Comparison of ENCODE assay signal across 1 cellular context in the genomic region with DNA sequence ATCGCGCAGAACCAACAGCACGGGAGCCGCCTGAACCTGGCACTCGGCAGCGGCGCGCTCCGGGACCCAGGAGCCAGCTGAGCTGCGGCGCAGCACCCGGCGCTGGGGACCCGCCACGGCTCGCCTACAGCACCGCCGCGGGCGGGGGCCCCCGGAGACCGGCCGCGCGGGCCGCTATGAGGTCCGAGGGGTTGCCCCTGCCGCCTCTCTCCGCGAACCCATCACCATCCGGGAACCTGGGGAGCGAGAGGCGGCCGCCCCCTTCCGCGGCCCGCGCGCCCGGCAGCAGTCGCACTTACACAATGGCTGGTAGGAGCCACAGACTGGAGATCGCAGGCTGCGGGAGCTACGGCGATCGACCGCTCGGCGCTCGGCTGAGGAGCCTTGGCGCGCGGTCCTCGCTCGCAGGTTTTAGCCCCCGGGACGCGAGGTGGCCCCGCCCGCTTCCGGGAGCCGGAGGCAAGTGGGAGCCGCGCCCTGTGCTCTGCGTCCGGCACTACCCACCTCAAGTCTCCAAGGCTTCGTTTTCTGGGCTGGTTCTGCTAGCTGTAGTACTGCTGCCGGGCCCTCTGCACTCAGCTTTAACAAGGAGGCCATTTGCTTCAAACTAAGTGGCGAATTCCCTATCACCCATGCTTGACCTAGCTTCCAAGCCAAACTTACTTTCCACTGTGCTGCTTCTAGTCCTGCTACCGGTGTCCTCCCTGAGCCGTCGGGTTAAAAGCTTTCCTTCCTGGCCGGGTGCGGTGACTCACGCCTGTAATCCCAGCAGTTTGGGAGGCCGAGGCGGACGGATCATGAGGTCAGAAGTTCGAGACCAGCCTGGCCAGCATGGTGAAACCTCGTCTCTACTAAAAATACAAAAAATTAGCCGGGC.
TF ChIP-seq lines count a peak whose summit lies in the region.

Gene TPK1 (minus strand): TSS at position 386 of the 877 bp plus-strand sequence. CDS start 451 bp downstream, outside the sequence.

TF ChIP-seq in HepG2, 621 proteins besides CTCF, POLR2A, EP300 and RAD21 (continued from another document and continues in another):
- TF ChIP-seq GMEB1 (CRISPR knock-in tag; IDR thresholded peaks at IDR 0.05; ENCODE audit: borderline replicate concordance), result peak; percentile 83; the same call in 1 of the 2 replicates
- peak; percentile 67; the same call in 1 of the 2 replicates for TF ChIP-seq TBX2 (CRISPR knock-in tag; IDR thresholded peaks at IDR 0.05; ENCODE audit: borderline replicate concordance)
- TF ChIP-seq CC2D1A (CRISPR knock-in tag; IDR thresholded peaks at IDR 0.05), result no peak
- TF ChIP-seq, protein P1, sequence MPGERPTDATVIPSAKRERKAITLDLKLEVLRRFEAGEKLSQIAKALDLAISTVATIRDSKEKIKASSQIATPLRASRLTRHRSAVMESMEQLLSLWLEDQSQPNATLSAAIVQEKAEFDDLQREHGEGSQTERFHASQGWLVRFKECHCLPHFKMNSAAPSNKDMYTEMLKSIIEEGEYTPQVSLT (CRISPR knock-in tag; IDR thresholded peaks at IDR 0.05; ENCODE audit: borderline replicate concordance, low read depth), result no peak
- TF ChIP-seq ZMYM3 (CRISPR knock-in tag; IDR thresholded peaks at IDR 0.05), result peak; percentile 75; the same call in 1 of the 2 replicates
- TF ChIP-seq POLR2AphosphoS2 (IDR thresholded peaks at IDR 0.05; ENCODE audit: low read depth, low read length), result peak; percentile 37; the same call in 1 of the 2 replicates
- peak; percentile 70 for TF ChIP-seq HDAC2 (CRISPR knock-in tag; IDR thresholded peaks at IDR 0.05)
- TF ChIP-seq, protein P2, sequence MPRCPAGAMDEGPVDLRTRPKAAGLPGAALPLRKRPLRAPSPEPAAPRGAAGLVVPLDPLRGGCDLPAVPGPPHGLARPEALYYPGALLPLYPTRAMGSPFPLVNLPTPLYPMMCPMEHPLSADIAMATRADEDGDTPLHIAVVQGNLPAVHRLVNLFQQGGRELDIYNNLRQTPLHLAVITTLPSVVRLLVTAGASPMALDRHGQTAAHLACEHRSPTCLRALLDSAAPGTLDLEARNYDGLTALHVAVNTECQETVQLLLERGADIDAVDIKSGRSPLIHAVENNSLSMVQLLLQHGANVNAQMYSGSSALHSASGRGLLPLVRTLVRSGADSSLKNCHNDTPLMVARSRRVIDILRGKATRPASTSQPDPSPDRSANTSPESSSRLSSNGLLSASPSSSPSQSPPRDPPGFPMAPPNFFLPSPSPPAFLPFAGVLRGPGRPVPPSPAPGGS (CRISPR knock-in tag; IDR thresholded peaks at IDR 0.05), result peak; percentile 45; the same call in 1 of the 2 replicates
- TF ChIP-seq ZMAT3 (CRISPR knock-in tag; conservative IDR thresholded peaks at IDR 0.05), result peak; percentile 77; the same call in 1 of the 2 replicates
- TF ChIP-seq SCMH1 (CRISPR knock-in tag; IDR thresholded peaks at IDR 0.05; ENCODE audit: borderline replicate concordance), result no peak
- no peak for TF ChIP-seq CAMTA2 (CRISPR knock-in tag; IDR thresholded peaks at IDR 0.05; ENCODE audit: borderline replicate concordance)
- TF ChIP-seq ZNF232 (CRISPR knock-in tag; IDR thresholded peaks at IDR 0.05; ENCODE audit: borderline replicate concordance), result no peak
- TF ChIP-seq DMAP1 (CRISPR knock-in tag; IDR thresholded peaks at IDR 0.05), result 0 out of 2 replicates have a peak, but pooled peaks have one; percentile 46
- TF ChIP-seq, protein P3, sequence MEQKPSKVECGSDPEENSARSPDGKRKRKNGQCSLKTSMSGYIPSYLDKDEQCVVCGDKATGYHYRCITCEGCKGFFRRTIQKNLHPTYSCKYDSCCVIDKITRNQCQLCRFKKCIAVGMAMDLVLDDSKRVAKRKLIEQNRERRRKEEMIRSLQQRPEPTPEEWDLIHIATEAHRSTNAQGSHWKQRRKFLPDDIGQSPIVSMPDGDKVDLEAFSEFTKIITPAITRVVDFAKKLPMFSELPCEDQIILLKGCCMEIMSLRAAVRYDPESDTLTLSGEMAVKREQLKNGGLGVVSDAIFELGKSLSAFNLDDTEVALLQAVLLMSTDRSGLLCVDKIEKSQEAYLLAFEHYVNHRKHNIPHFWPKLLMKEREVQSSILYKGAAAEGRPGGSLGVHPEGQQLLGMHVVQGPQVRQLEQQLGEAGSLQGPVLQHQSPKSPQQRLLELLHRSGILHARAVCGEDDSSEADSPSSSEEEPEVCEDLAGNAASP (CRISPR knock-in tag; IDR thresholded peaks at IDR 0.05; ENCODE audit: borderline replicate concordance), result 0 out of 2 replicates have a peak, but pooled peaks have one; percentile 33
- TF ChIP-seq KAT8 (CRISPR knock-in tag; IDR thresholded peaks at IDR 0.05), result peak; percentile 91
- TF ChIP-seq ZNF7 (CRISPR knock-in tag; IDR thresholded peaks at IDR 0.05), result 0 out of 2 replicates have a peak, but pooled peaks have one; percentile 23
- TF ChIP-seq ZNF121 (CRISPR knock-in tag; IDR thresholded peaks at IDR 0.05), result 0 out of 2 replicates have a peak, but pooled peaks have one; percentile 25
- peak; percentile 56; the same call in 1 of the 2 replicates for TF ChIP-seq HNF1B (CRISPR knock-in tag; IDR thresholded peaks at IDR 0.05)
- TF ChIP-seq SP140L (CRISPR knock-in tag; IDR thresholded peaks at IDR 0.05; ENCODE audit: borderline replicate concordance), result 0 out of 2 replicates have a peak, but pooled peaks have one; percentile 23
- peak; percentile 90 for TF ChIP-seq ELF3 (CRISPR knock-in tag; IDR thresholded peaks at IDR 0.05)
- peak; percentile 77; the same call in 1 of the 2 replicates for TF ChIP-seq MAZ (IDR thresholded peaks at IDR 0.05; ENCODE audit: borderline replicate concordance, low read depth, low read length)
- TF ChIP-seq MAZ (CRISPR knock-in tag; IDR thresholded peaks at IDR 0.05; ENCODE audit: low read depth), result peak; percentile 93
- no peak for TF ChIP-seq BHLHE40 (IDR thresholded peaks at IDR 0.05; ENCODE audit: low read length)
- TF ChIP-seq ISL2 (CRISPR knock-in tag; IDR thresholded peaks at IDR 0.05), result peak; percentile 82
- 0 out of 2 replicates have a peak, but pooled peaks have one; percentile 27 for TF ChIP-seq DZIP1 (CRISPR knock-in tag; IDR thresholded peaks at IDR 0.05)
- TF ChIP-seq, protein P4, sequence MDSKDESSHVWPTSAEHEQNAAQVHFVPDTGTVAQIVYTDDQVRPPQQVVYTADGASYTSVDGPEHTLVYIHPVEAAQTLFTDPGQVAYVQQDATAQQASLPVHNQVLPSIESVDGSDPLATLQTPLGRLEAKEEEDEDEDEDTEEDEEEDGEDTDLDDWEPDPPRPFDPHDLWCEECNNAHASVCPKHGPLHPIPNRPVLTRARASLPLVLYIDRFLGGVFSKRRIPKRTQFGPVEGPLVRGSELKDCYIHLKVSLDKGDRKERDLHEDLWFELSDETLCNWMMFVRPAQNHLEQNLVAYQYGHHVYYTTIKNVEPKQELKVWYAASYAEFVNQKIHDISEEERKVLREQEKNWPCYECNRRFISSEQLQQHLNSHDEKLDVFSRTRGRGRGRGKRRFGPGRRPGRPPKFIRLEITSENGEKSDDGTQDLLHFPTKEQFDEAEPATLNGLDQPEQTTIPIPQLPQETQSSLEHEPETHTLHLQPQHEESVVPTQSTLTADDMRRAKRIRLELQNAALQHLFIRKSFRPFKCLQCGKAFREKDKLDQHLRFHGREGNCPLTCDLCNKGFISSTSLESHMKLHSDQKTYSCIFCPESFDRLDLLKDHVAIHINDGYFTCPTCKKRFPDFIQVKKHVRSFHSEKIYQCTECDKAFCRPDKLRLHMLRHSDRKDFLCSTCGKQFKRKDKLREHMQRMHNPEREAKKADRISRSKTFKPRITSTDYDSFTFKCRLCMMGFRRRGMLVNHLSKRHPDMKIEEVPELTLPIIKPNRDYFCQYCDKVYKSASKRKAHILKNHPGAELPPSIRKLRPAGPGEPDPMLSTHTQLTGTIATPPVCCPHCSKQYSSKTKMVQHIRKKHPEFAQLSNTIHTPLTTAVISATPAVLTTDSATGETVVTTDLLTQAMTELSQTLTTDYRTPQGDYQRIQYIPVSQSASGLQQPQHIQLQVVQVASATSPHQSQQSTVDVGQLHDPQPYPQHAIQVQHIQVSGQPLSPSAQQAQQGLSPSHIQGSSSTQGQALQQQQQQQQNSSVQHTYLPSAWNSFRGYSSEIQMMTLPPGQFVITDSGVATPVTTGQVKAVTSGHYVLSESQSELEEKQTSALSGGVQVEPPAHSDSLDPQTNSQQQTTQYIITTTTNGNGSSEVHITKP (CRISPR knock-in tag; IDR thresholded peaks at IDR 0.05; ENCODE audit: low read depth), result peak; percentile 78
- TF ChIP-seq CREB3 (CRISPR knock-in tag; IDR thresholded peaks at IDR 0.05), result peak; percentile 89; the same call in 1 of the 2 replicates
- TF ChIP-seq GATAD1 (CRISPR knock-in tag; IDR thresholded peaks at IDR 0.05), result peak; percentile 75
- no peak for TF ChIP-seq ARID3A (IDR thresholded peaks at IDR 0.05; ENCODE audit: low read depth, low read length)
- peak; percentile 94; the same call in 1 of the 2 replicates for TF ChIP-seq KLF12 (CRISPR knock-in tag; IDR thresholded peaks at IDR 0.05; ENCODE audit: borderline replicate concordance)
- TF ChIP-seq ATM (IDR thresholded peaks at IDR 0.05; ENCODE audit: borderline replicate concordance), result no peak
- TF ChIP-seq GPN1 (CRISPR knock-in tag; IDR thresholded peaks at IDR 0.05; ENCODE audit: borderline replicate concordance), result no peak
- TF ChIP-seq ZNF619 (CRISPR knock-in tag; IDR thresholded peaks at IDR 0.05), result 0 out of 2 replicates have a peak, but pooled peaks have one; percentile 31
- TF ChIP-seq ZNF503 (CRISPR knock-in tag; IDR thresholded peaks at IDR 0.05), result peak; percentile 72
- peak; percentile 80 for TF ChIP-seq ZNF350 (CRISPR knock-in tag; IDR thresholded peaks at IDR 0.05; ENCODE audit: borderline replicate concordance, low read depth)
- peak; percentile 23 for TF ChIP-seq ZNF883 (CRISPR knock-in tag; IDR thresholded peaks at IDR 0.05; ENCODE audit: not compliant biosample characterization)
